ENCODE assay signal across 8 cellular contexts in the genomic region with DNA sequence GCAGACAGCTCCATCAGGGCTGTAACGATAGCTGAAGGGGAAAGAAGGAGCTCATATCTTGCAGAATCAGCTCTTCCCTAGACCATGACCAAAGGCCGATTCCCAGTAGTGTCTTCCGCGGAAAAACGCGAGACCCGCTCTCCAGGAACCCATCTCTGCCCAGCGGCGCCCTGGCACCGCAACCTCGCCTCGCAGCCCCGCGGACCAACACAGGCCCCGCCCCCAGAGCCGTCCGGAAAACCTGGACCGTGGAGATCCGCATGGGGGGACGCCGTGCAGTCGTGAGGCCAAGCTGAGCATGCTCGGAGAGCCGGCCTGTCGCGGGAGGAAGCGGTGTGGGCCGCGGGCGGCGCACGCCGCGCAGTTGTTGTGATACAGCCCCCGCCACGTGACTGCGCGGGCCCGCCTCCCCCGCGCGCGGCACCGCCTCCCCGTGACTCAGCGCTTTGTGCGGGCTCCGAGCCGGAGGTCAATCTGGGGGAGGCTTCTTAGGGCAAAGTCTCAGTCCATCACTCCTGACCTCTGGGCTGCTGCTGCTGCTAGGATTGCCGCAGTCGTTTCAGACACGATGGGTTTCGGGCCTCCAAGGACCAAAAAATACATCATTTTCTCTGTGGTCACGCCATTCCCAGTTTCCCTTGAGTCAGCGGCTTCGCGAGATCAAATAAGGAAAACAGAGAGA. TPM values are rescaled to one million over a fixed set of nuclear protein-coding genes. Genes with fewer than 3 reads are reported as not detected.
A peak's percentile ranks its signal among the peaks of the same experiment; 100 is the strongest.
DNase-seq lines count a peak whose midpoint lies in the region; ATAC-seq, FAIRE-seq and TF ChIP-seq lines count a peak whose summit lies in the region.

No MANE protein-coding gene starts in this region.

- peak overlapping the region; percentile 95 for H3K4me2 ChIP-seq in astrocyte (ENCODE audit: low read length)

- H3K4me1 Mint-ChIP-seq in astrocyte (ENCODE audit: low read depth, unreplicated experiment): peaks cover 5% of the 10 kb centered on the region

- peak overlapping the region; percentile 67 for H3K27ac ChIP-seq in astrocyte (ENCODE audit: low read depth, low read length)
- H3K27ac ChIP-seq in rectal smooth muscle tissue (ENCODE audit: low read depth, low read length): peak overlapping the region; percentile 90
- H3K27ac ChIP-seq in aorta (ENCODE audit: low read depth in 1 of 2, low read length in 2 of 2): peak overlapping the region in 1 of 2 donors; percentile 86

- H4K20me1 ChIP-seq in astrocyte (ENCODE audit: insufficient read depth, low read length): no peaks in the 10 kb centered on the region

- ATAC-seq in GM18499 (IDR thresholded peaks at IDR 0.05; ENCODE audit: insufficient read depth, unreplicated experiment): peak; percentile 48
- ATAC-seq in HG02938 (IDR thresholded peaks at IDR 0.05; ENCODE audit: unreplicated experiment): peak; percentile 60
- ATAC-seq in aorta (ENCODE audit: low FRiP score): peak; percentile 98

- DNase-seq in NCI-H187 (lab: John Stamatoyannopoulos, UW) (peak; percentile 91 to 95), T-helper 2 cell (peak; percentile 83 to 99 (median 91)), astrocyte (ENCODE audit: low read depth) (peak; percentile 95), hepatic stellate cell (ENCODE audit: low spot score) (peak; percentile 97), aorta (peak; percentile 99)

- peaks cover 14% of the 10 kb centered on the region for H3K79me2 ChIP-seq in astrocyte (ENCODE audit: insufficient read depth, low read length)

- H3K36me3 ChIP-seq in astrocyte (ENCODE audit: insufficient read depth, low read length): no peaks in the 10 kb centered on the region
- H3K36me3 ChIP-seq in rectal smooth muscle tissue (ENCODE audit: control insufficient read depth, insufficient read depth, low read length): no peaks in the 10 kb centered on the region
- no peaks in the 10 kb centered on the region for H3K36me3 ChIP-seq in aorta (ENCODE audit: control insufficient read depth in 1 of 2, insufficient read depth in 2 of 2, low read length in 1 of 2)

- H3K9me3 Mint-ChIP-seq in astrocyte (ENCODE audit: unreplicated experiment): no peaks in the 10 kb centered on the region

- H3K4me3 ChIP-seq in astrocyte (ENCODE audit: insufficient read depth, low read depth, low read length) (peak overlapping the region; percentile 77), rectal smooth muscle tissue (ENCODE audit: low read length) (peak overlapping the region; percentile 81), aorta (ENCODE audit: low read length in 2 of 2) (peak overlapping the region; percentile 39 to 75)

- FAIRE-seq in astrocyte (lab: Jason Lieb, UNC): no peak

- intact Hi-C loops in aorta (cut with DNase I): loop anchor here (2.0 to 10.0 kb wide), 3 partner anchors 103 to 247 kb away; partner anchors contain the start of gene LRRC1 (in 1 of the 2)

- 1% methylated on average over 57 of the region's 57 CpGs for WGBS in aorta, 2 donors

- no peak for TF ChIP-seq CTCF in astrocyte (IDR thresholded peaks at IDR 0.05; ENCODE audit: insufficient read depth, low read depth, low read length)

- H3K9ac ChIP-seq in astrocyte (ENCODE audit: low read length): peak overlapping the region; percentile 80
- H3K9ac ChIP-seq in rectal smooth muscle tissue (ENCODE audit: low read length): peak overlapping the region; percentile 24

- H3K27me3 ChIP-seq in astrocyte (ENCODE audit: insufficient read depth, low read length) (no peaks in the 10 kb centered on the region), rectal smooth muscle tissue (ENCODE audit: control insufficient read depth, insufficient read depth, low read length) (no peaks in the 10 kb centered on the region), aorta (ENCODE audit: control insufficient read depth in 1 of 2, insufficient read depth in 2 of 2, low read length in 1 of 2) (no peaks in the 10 kb centered on the region)

- peak overlapping the region; percentile 90 for H3K4me3 Mint-ChIP-seq in astrocyte (ENCODE audit: unreplicated experiment)

- H3K27me3 Mint-ChIP-seq in astrocyte (ENCODE audit: low read depth, unreplicated experiment): peaks cover 7% of the 10 kb centered on the region

- peak overlapping the region; percentile 95 for H3K27ac Mint-ChIP-seq in astrocyte (ENCODE audit: unreplicated experiment)

- peak overlapping the region; percentile 88 for H2AFZ ChIP-seq in astrocyte (ENCODE audit: low read depth, low read length)

- no peaks in the 10 kb centered on the region for H3K36me3 Mint-ChIP-seq in astrocyte (ENCODE audit: low read depth, unreplicated experiment)

- H3K9me3 ChIP-seq in astrocyte (ENCODE audit: insufficient read depth, low read depth, low read length) (no peaks in the 10 kb centered on the region), aorta (ENCODE audit: control insufficient read depth, low read length) (no peaks in the 10 kb centered on the region)

- H3K4me1 ChIP-seq in astrocyte (ENCODE audit: insufficient read depth, low read length) (peaks cover 16% of the 10 kb centered on the region), rectal smooth muscle tissue (ENCODE audit: control insufficient read depth, insufficient read depth, low read length) (peaks cover 8% of the 10 kb centered on the region), aorta (ENCODE audit: control insufficient read depth in 1 of 2, insufficient read depth in 2 of 2, low read length in 2 of 2) (no peaks in the 10 kb centered on the region)

RNA-seq across cellular contexts. Expression of gene GCLC, which starts 3.1 kb away (rescaled TPM):
- 26.9 and 31.6 TPM in 2 replicates for total RNA-seq in astrocyte
- 10 to 100 TPM; 19.0 to 22.0 TPM for total RNA-seq in aorta
- 10 to 100 TPM in 1 of 2 donors, 1 to 10 TPM in 1; 9.6 to 12.6 TPM for polyA plus RNA-seq in aorta

Comparison
In these comparisons a context has a peak if more than half of its experiments do, and no peak if none do; other contexts are left out.
1. ATAC-seq: peak in every context shown above with its lines; median percentile 98 in aorta; 60 in HG02938; 48 in GM18499.